20 cellular contexts compared by ENCODE assay signal in genomic region chr12:17278946-17279345, GRCh38.
DNase-seq lines count a peak whose midpoint lies in the region; ATAC-seq and TF ChIP-seq lines count a peak whose summit lies in the region.
"Had no signal": no experiment of that assay in that cellular context is flagged by ENCODE, and none has a peak within 500 bp of the region (broad histone marks: within the 10 kb centered on the region; RNA-seq: fewer than 3 reads in every experiment).

No MANE protein-coding gene starts in this region.

- no peak overlapping the region for H3K4me3 ChIP-seq in kidney epithelial cell (ENCODE audit: low read depth, low read length)
- H3K4me3 ChIP-seq: ovary, thoracic aorta had no signal

- ATAC-seq in GM19035 (IDR thresholded peaks at IDR 0.05; ENCODE audit: unreplicated experiment) (no peak), HG02798 (IDR thresholded peaks at IDR 0.05; ENCODE audit: poor library complexity, unreplicated experiment) (no peak), HG03097 (IDR thresholded peaks at IDR 0.05; ENCODE audit: low FRiP score, unreplicated experiment) (no peak)

- in situ Hi-C loops in ACHN (cut with HindIII; ENCODE audit: low pct_ligation_motif_present, low pct_unique_long_range_greater_than_20kb, low sequenced_read_pairs), result no loop called here

- DNase-seq in ACHN, result peak; percentile 49
- peak; percentile 47 for DNase-seq in OCI-M1 (lab: John Stamatoyannopoulos, UW)
- DNase-seq in kidney epithelial cell (ENCODE audit: low read depth), result no peak
- no peak for DNase-seq in DMS79 treated with DMSO at 0.1 percent for 48 hours (lab: John Stamatoyannopoulos, UW)
- DNase-seq: activated B cell treated with CpG ODN at 0.5 μM for 24 hours; activated CD8-positive, alpha-beta memory T cell treated with anti-CD3 and anti-CD28 coated beads, Interleukin-2, amount 50 U/mL, for 4 hours; activated naive CD4-positive, alpha-beta T cell treated with anti-CD3 and anti-CD28 coated beads, Interleukin-2, amount 10 ng/mL, durations not matched to agents 7 days and 5 days; C1 segment of cervical spinal cord; EL; IMR-90; mesenchymal stem cell; NCI-H1417 treated with DMSO at 0.1 percent for 48 hours; NCI-H526; ovary; stimulated activated CD4-positive, alpha-beta T cell treated with anti-CD3 and anti-CD28 coated beads, Interleukin-15, amount 100 ng/mL, for 24 hours had no signal

- H3K36me3 ChIP-seq in kidney epithelial cell (ENCODE audit: control insufficient read depth, insufficient read depth, low read length), result no peaks in the 10 kb centered on the region
- H3K36me3 ChIP-seq: ovary, thoracic aorta had no signal

- no peaks in the 10 kb centered on the region for H3K27me3 ChIP-seq in kidney epithelial cell (ENCODE audit: control insufficient read depth, insufficient read depth, low read length)
- H3K27me3 ChIP-seq: ovary had no signal

- TF ChIP-seq CTCF in GM12873 (IDR thresholded peaks at IDR 0.05; ENCODE audit: insufficient read depth, low read depth, low read length, missing control alignments) (peak; percentile 18), kidney epithelial cell (IDR thresholded peaks at IDR 0.05; ENCODE audit: insufficient read depth, low read length, poor library complexity, severe bottlenecking) (peak; percentile 34)

Comparison
In these comparisons a context has a peak if more than half of its experiments do, and no peak if none do; other contexts are left out.
1. DNase-seq: peak in ACHN (single experiment) and OCI-M1 (single experiment); none in kidney epithelial cell (single experiment) and DMS79 treated with DMSO at 0.1 percent for 48 hours (single experiment).